13 cellular contexts compared by ENCODE assay signal in the genomic region with DNA sequence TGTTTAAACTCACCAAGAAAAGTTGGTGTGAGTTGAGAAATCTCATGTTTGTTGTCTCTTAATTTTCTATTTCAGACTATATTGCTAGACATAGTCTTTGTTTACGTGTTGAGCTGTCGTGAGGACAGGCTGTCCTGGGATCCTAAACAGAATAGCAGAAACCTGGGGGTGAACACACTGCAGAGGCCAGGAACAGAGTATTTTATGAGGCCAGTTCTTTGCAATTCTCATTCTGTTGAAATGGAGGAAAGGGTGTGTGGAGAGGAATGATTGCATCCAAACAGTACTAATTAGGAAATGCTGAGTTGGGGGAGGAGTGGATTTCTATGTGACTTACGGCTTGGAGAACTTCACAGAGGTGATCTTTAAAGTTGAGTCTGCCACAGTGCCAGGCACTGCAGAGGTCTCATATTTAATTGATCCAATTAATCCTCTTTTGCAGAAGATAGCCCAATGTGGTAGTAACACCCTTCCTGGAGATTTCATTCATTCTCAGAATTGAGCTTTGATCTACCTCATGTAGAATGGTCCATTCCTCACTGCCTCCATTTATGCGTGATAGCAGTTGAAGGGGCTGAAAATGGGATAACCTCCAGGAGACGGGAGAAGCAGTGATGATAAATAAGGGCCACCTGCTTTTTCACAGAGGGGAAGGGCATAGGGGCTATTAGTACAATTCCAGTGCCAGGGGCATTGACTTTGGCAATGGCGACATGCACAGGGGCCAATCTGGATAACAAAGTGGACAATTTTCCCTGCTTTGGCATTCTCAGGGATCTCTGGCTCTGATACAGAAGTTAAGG.
DNase-seq lines count a peak whose midpoint lies in the region; ATAC-seq and TF ChIP-seq lines count a peak whose summit lies in the region.
"Had no signal": no experiment of that assay in that cellular context is flagged by ENCODE, and none has a peak within 500 bp of the region (broad histone marks: within the 10 kb centered on the region; RNA-seq: fewer than 3 reads in every experiment).

No MANE protein-coding gene starts in this region.

- peak overlapping the region; percentile 82 for H3K4me2 ChIP-seq in Loucy (ENCODE audit: low read depth, low read length, poor library complexity, severe bottlenecking)

- H3K9me3 Mint-ChIP-seq in CD8-positive, alpha-beta T cell, result no peaks in the 10 kb centered on the region
- no peaks in the 10 kb centered on the region for H3K9me3 Mint-ChIP-seq in activated T-helper 17 cell treated with anti-CD3 and anti-CD28 coated beads, Interleukin-2, amount 50 U/mL, for 72 hours
- no peaks in the 10 kb centered on the region for H3K9me3 Mint-ChIP-seq in natural killer cell

- no peak for DNase-seq in CD8-positive, alpha-beta T cell
- DNase-seq in natural killer cell (no peak), Right ventricle myocardium superior (no peak), NCI-H1105 treated with DMSO at 0.1 percent for 48 hours (lab: John Stamatoyannopoulos, UW) (no peak), NCI-H2029 treated with DMSO at 0.1 percent for 48 hours (lab: John Stamatoyannopoulos, UW) (no peak), OCI-M2 (lab: John Stamatoyannopoulos, UW; ENCODE audit: unreplicated experiment) (no peak)
- DNase-seq: activated gamma-delta T cell, hypothalamus, mucosa of descending colon, NCI-H526 treated with DMSO at 0.1 percent for 48 hours, sigmoid colon had no signal

- no peak for TF ChIP-seq CTCF in CD8-positive, alpha-beta T cell (IDR thresholded peaks at IDR 0.05)
- TF ChIP-seq CTCF in Loucy (conservative IDR thresholded peaks at IDR 0.05; ENCODE audit: low read length) (no peak), natural killer cell (IDR thresholded peaks at IDR 0.05) (no peak)

- peaks cover 33% of the 10 kb centered on the region for H3K36me3 Mint-ChIP-seq in CD8-positive, alpha-beta T cell
- peaks cover 73% of the 10 kb centered on the region for H3K36me3 Mint-ChIP-seq in activated T-helper 17 cell treated with anti-CD3 and anti-CD28 coated beads, Interleukin-2, amount 50 U/mL, for 72 hours (ENCODE audit: low read depth)
- H3K36me3 Mint-ChIP-seq in natural killer cell, result no peaks in the 10 kb centered on the region

- POLR2A ChIA-PET in CD8-positive, alpha-beta T cell (lab: Charles Lee), result interaction anchor here (0.9 to 2.5 kb wide), 10 partner anchors 10 to 283 kb away, joined by 3 to 8 read pairs (median 5); partner anchors contain the start of genes DMXL1 and DTWD2

- H2AFZ ChIP-seq in Loucy (ENCODE audit: low read length), result no peak overlapping the region

- peaks cover 76% of the 10 kb centered on the region for H3K4me1 Mint-ChIP-seq in CD8-positive, alpha-beta T cell (ENCODE audit: low read depth)
- H3K4me1 Mint-ChIP-seq in activated T-helper 17 cell treated with anti-CD3 and anti-CD28 coated beads, Interleukin-2, amount 50 U/mL, for 72 hours, result peaks cover 48% of the 10 kb centered on the region
- peaks cover 81 to 85% of the 10 kb centered on the region in 2 donors for H3K4me1 Mint-ChIP-seq in natural killer cell

- H4K20me1 ChIP-seq in Loucy (ENCODE audit: insufficient read depth, low read length, poor library complexity, severe bottlenecking), result no peaks in the 10 kb centered on the region

- peaks cover 73% of the 10 kb centered on the region for H3K79me2 ChIP-seq in Loucy (ENCODE audit: insufficient read depth, low read length)

- no peaks in the 10 kb centered on the region for H3F3A ChIP-seq in Loucy (ENCODE audit: low read depth)

- peaks cover 59% of the 10 kb centered on the region for H3K4me1 ChIP-seq in CD8-positive, alpha-beta T cell (ENCODE audit: insufficient read depth, low read length)
- H3K4me1 ChIP-seq in Loucy (ENCODE audit: insufficient read depth, low read length, poor library complexity, severe bottlenecking), result peaks cover 45% of the 10 kb centered on the region

- peak overlapping the region; percentile 44 for H3K27ac ChIP-seq in CD8-positive, alpha-beta T cell (ENCODE audit: low read depth, low read length)
- H3K27ac ChIP-seq: sigmoid colon had no signal

- H3K4me3 Mint-ChIP-seq in CD8-positive, alpha-beta T cell, result peak overlapping the region; percentile 100
- peak overlapping the region; percentile 89 for H3K4me3 Mint-ChIP-seq in activated T-helper 17 cell treated with anti-CD3 and anti-CD28 coated beads, Interleukin-2, amount 50 U/mL, for 72 hours
- H3K4me3 Mint-ChIP-seq in natural killer cell, result peak overlapping the region; percentile 97

- ATAC-seq in CD8-positive, alpha-beta T cell, result no peak
- no peak for ATAC-seq in activated T-helper 17 cell treated with anti-CD3 and anti-CD28 coated beads, Interleukin-2, amount 50 U/mL, for 72 hours (replicated peaks)
- ATAC-seq in natural killer cell (no peak), Right ventricle myocardium superior (ENCODE audit: poor library complexity) (no peak)
- ATAC-seq: mucosa of descending colon had no signal

- H3K27me3 ChIP-seq in CD8-positive, alpha-beta T cell (ENCODE audit: insufficient read depth, low read length), result no peaks in the 10 kb centered on the region
- no peaks in the 10 kb centered on the region for H3K27me3 ChIP-seq in Loucy (ENCODE audit: insufficient read depth, low read length, poor library complexity, severe bottlenecking)
- H3K27me3 ChIP-seq: sigmoid colon had no signal

- intact Hi-C loops in CD8-positive, alpha-beta T cell (cut with DNase I, micrococcal nuclease), result loop anchor here in 1 of 2 experiments (2.0 kb wide), 1 partner anchor 16 kb away; no protein-coding TSS in a partner anchor
- intact Hi-C loops in natural killer cell (cut with micrococcal nuclease), result no loop called here
- intact Hi-C loops in Right ventricle myocardium superior (cut with DNase I), result no loop called here

- no peaks in the 10 kb centered on the region for H3K27me3 Mint-ChIP-seq in CD8-positive, alpha-beta T cell (ENCODE audit: low read depth)
- no peaks in the 10 kb centered on the region for H3K27me3 Mint-ChIP-seq in activated T-helper 17 cell treated with anti-CD3 and anti-CD28 coated beads, Interleukin-2, amount 50 U/mL, for 72 hours
- no peaks in the 10 kb centered on the region for H3K27me3 Mint-ChIP-seq in natural killer cell (ENCODE audit: low read depth in 2 of 2)

- no peaks in the 10 kb centered on the region for H3K9me3 ChIP-seq in CD8-positive, alpha-beta T cell (ENCODE audit: low read length)
- H3K9me3 ChIP-seq in Loucy (ENCODE audit: insufficient read depth, low read depth, low read length), result no peaks in the 10 kb centered on the region
- H3K9me3 ChIP-seq: mucosa of descending colon, sigmoid colon had no signal

- H3K27ac Mint-ChIP-seq in CD8-positive, alpha-beta T cell, result peak overlapping the region; percentile 97
- peak overlapping the region; percentile 84 for H3K27ac Mint-ChIP-seq in activated T-helper 17 cell treated with anti-CD3 and anti-CD28 coated beads, Interleukin-2, amount 50 U/mL, for 72 hours
- H3K27ac Mint-ChIP-seq in natural killer cell, result peak overlapping the region; percentile 89 to 98

- peak overlapping the region; percentile 97 for H3K9ac ChIP-seq in Loucy (ENCODE audit: low read depth, low read length, poor library complexity, severe bottlenecking)

- no peaks in the 10 kb centered on the region for H3K9me2 ChIP-seq in Loucy (replicated peaks; ENCODE audit: low read depth, low read length)

- peak overlapping the region; percentile 96 for H3K4me3 ChIP-seq in CD8-positive, alpha-beta T cell (ENCODE audit: low read depth, low read length)
- H3K4me3 ChIP-seq in Loucy (ENCODE audit: low read length, poor library complexity, severe bottlenecking), result peak overlapping the region; percentile 74
- H3K4me3 ChIP-seq: mucosa of descending colon, sigmoid colon had no signal

- no peaks in the 10 kb centered on the region for H3K36me3 ChIP-seq in CD8-positive, alpha-beta T cell (ENCODE audit: insufficient read depth, low read length)
- H3K36me3 ChIP-seq in Loucy (ENCODE audit: insufficient read depth, low read length), result no peaks in the 10 kb centered on the region
- H3K36me3 ChIP-seq: sigmoid colon had no signal

- CTCF ChIA-PET in CD8-positive, alpha-beta T cell (lab: Charles Lee), result interaction anchor here (1.5 to 5.9 kb wide), 5 partner anchors 12 to 141 kb away, joined by 3 to 34 read pairs (median 6); no protein-coding TSS in a partner anchor
